13 cellular contexts compared by ENCODE assay signal in the genomic region with DNA sequence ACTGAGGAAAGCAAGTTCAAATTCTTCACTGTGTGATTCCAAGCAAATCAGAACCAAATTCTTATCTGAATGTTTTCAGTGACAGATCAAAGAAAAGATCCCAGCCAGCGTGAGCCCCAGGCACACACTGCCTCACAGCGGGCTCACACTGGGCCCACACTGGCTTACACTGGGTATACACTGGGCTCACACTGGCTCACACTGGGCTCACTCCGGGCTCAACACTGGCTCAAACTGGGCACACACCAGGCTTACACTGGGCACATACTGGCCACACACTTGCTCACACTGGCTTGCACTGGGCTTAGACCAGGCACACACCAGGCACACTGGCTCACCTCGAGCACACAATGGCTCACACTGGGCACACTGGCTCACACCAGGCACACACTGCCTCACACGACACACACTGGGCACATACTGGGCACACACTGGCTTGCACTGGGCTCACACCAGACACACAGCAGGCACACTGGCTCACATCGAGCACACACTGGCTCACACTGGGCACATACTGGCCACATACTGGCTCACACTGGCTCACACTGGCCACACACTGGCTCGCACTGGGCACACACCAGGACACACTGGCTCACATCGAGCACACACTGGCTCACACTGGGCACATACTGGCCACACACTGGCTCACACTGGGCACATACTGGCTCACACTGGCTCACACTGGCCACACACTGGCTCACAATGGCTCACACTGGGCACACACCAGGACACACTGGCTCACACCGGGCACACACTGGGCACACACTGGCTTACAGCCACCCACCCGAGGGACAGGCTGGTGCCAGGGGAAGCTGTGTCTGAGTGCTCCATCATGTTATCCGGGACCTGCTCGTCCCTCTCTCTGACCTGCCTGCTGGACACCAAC.
DNase-seq lines count a peak whose midpoint lies in the region; ATAC-seq and TF ChIP-seq lines count a peak whose summit lies in the region.
"Had no signal": no experiment of that assay in that cellular context is flagged by ENCODE, and none has a peak within 500 bp of the region (broad histone marks: within the 10 kb centered on the region; RNA-seq: fewer than 3 reads in every experiment).

No MANE protein-coding gene starts in this region.

- H3K36me3 Mint-ChIP-seq in activated naive CD8-positive, alpha-beta T cell treated with anti-CD3 and anti-CD28 coated beads, Interleukin-2, amount 50 U/mL, for 24 hours (ENCODE audit: low read depth), result no peaks in the 10 kb centered on the region
- H3K36me3 Mint-ChIP-seq in activated CD4-positive, alpha-beta T cell treated with anti-CD3 and anti-CD28 coated beads, Interleukin-2, amount 10 ng/mL, durations not matched to agents 7 days and 5 days (ENCODE audit: low read depth), result no peaks in the 10 kb centered on the region
- H3K36me3 Mint-ChIP-seq: activated naive CD8-positive, alpha-beta T cell treated with anti-CD3 and anti-CD28 coated beads for 36 hours; T-cell had no signal

- POLR2A ChIA-PET in Panc1 (lab: Charles Lee), result no interaction called here
- POLR2A ChIA-PET in activated CD4-positive, alpha-beta T cell treated with anti-CD3 and anti-CD28 coated beads, Interleukin-2, amount 10 ng/mL, durations not matched to agents 7 days and 5 days (lab: Charles Lee), result no interaction called here

- H3K27me3 Mint-ChIP-seq in activated naive CD8-positive, alpha-beta T cell treated with anti-CD3 and anti-CD28 coated beads, Interleukin-2, amount 50 U/mL, for 24 hours, result peaks cover 7% of the 10 kb centered on the region
- H3K27me3 Mint-ChIP-seq in activated CD4-positive, alpha-beta T cell treated with anti-CD3 and anti-CD28 coated beads, Interleukin-2, amount 10 ng/mL, durations not matched to agents 7 days and 5 days, result peaks cover 6% of the 10 kb centered on the region

- no peaks in the 10 kb centered on the region for H3K9me3 Mint-ChIP-seq in activated naive CD8-positive, alpha-beta T cell treated with anti-CD3 and anti-CD28 coated beads, Interleukin-2, amount 50 U/mL, for 24 hours
- H3K9me3 Mint-ChIP-seq in activated CD4-positive, alpha-beta T cell treated with anti-CD3 and anti-CD28 coated beads, Interleukin-2, amount 10 ng/mL, durations not matched to agents 7 days and 5 days, result no peaks in the 10 kb centered on the region
- H3K9me3 Mint-ChIP-seq: T-cell had no signal

- H3K27me3 ChIP-seq in BLaER1 (peaks cover 5% of the 10 kb centered on the region), Panc1 (ENCODE audit: control insufficient read depth, insufficient read depth, low read length) (no peaks in the 10 kb centered on the region; the same call in 1 of the 2 replicates)
- H3K27me3 ChIP-seq: thyroid gland had no signal

- DNase-seq in Panc1 (ENCODE audit: low read depth, low spot score) (no peak), islet precursor cell (peak; percentile 45), sciatic nerve (ENCODE audit: low spot score) (no peak), middle frontal gyrus (ENCODE audit: extremely low spot score, low spot score) (no peak), posterior cingulate gyrus (no peak)
- DNase-seq in activated naive CD8-positive, alpha-beta T cell treated with anti-CD3 and anti-CD28 coated beads, Interleukin-2, amount 50 U/mL, for 24 hours, result no peak
- no peak for DNase-seq in activated CD4-positive, alpha-beta T cell treated with anti-CD3 and anti-CD28 coated beads, Interleukin-2, amount 10 ng/mL, durations not matched to agents 7 days and 5 days
- DNase-seq: activated naive CD8-positive, alpha-beta T cell treated with anti-CD3 and anti-CD28 coated beads for 36 hours; NCI-H2081 treated with DMSO at 0.1 percent for 48 hours; T-cell had no signal

- TF ChIP-seq CTCF in Panc1 (IDR thresholded peaks at IDR 0.05), result no peak

- H3K27ac ChIP-seq in BLaER1 (no peak overlapping the region), Panc1 (ENCODE audit: low read length) (no peak overlapping the region)
- H3K27ac ChIP-seq: thyroid gland had no signal

- no peak overlapping the region for H3K27ac Mint-ChIP-seq in activated naive CD8-positive, alpha-beta T cell treated with anti-CD3 and anti-CD28 coated beads, Interleukin-2, amount 50 U/mL, for 24 hours
- H3K27ac Mint-ChIP-seq in activated CD4-positive, alpha-beta T cell treated with anti-CD3 and anti-CD28 coated beads, Interleukin-2, amount 10 ng/mL, durations not matched to agents 7 days and 5 days, result no peak overlapping the region
- H3K27ac Mint-ChIP-seq: activated naive CD8-positive, alpha-beta T cell treated with anti-CD3 and anti-CD28 coated beads for 36 hours; T-cell had no signal

- no peaks in the 10 kb centered on the region for H4K20me1 ChIP-seq in BLaER1

- CTCF ChIA-PET in Panc1 (lab: Charles Lee), result interaction anchor here (1.1 kb wide), 1 partner anchor 35 kb away, joined by 3 read pairs; no protein-coding TSS in a partner anchor
- CTCF ChIA-PET in activated CD4-positive, alpha-beta T cell treated with anti-CD3 and anti-CD28 coated beads, Interleukin-2, amount 10 ng/mL, durations not matched to agents 7 days and 5 days (lab: Charles Lee), result no interaction called here

- peak; percentile 26 for ATAC-seq in Panc1
- ATAC-seq in sciatic nerve, result peak; percentile 29
- ATAC-seq in activated naive CD8-positive, alpha-beta T cell treated with anti-CD3 and anti-CD28 coated beads, Interleukin-2, amount 50 U/mL, for 24 hours, result no peak
- ATAC-seq: activated CD4-positive, CD25-positive, alpha-beta regulatory T cell treated with anti-CD3 and anti-CD28 coated beads, Interleukin-2, amount 50 U/mL, for 24 hours; T-cell had no signal

- peak overlapping the region; percentile 88 for H3K4me2 ChIP-seq in BLaER1

- BruUV-seq in Panc1 (replicated peaks; lab: Mats Ljungman, UMichigan), result no TSS peak

- H3K4me1 Mint-ChIP-seq in activated naive CD8-positive, alpha-beta T cell treated with anti-CD3 and anti-CD28 coated beads, Interleukin-2, amount 50 U/mL, for 24 hours, result no peaks in the 10 kb centered on the region
- H3K4me1 Mint-ChIP-seq in activated CD4-positive, alpha-beta T cell treated with anti-CD3 and anti-CD28 coated beads, Interleukin-2, amount 10 ng/mL, durations not matched to agents 7 days and 5 days, result no peaks in the 10 kb centered on the region

- 0 out of 2 replicates have a peak overlapping the region, but pooled peaks have one; percentile 11 for H3K9ac ChIP-seq in BLaER1

- peaks cover 7% of the 10 kb centered on the region; the same call in 1 of the 2 replicates for H3K9me3 ChIP-seq in BLaER1
- H3K9me3 ChIP-seq in Panc1 (ENCODE audit: control insufficient read depth, insufficient read depth, low read depth, low read length), result no peaks in the 10 kb centered on the region
- H3K9me3 ChIP-seq: thyroid gland had no signal

- no peak overlapping the region; the same call in 1 of the 2 replicates for H3K4me3 ChIP-seq in BLaER1
- peak overlapping the region in 1 of 2 experiments; percentile 58; a peak in 2 of 4 replicates for H3K4me3 ChIP-seq in Panc1 (ENCODE audit: low read depth in 2 of 2, low read length in 2 of 2)
- H3K4me3 ChIP-seq: thyroid gland had no signal

- intact Hi-C loops in Panc1 (cut with micrococcal nuclease; ENCODE audit: unreplicated experiment), result no loop called here
- intact Hi-C loops in sciatic nerve (cut with DNase I), result no loop called here
- intact Hi-C loops in posterior cingulate gyrus (cut with DNase I), result no loop called here

- H3K36me3 ChIP-seq in BLaER1 (no peaks in the 10 kb centered on the region), Panc1 (ENCODE audit: control insufficient read depth, insufficient read depth, low read length) (no peaks in the 10 kb centered on the region)
- H3K36me3 ChIP-seq: thyroid gland had no signal

- no peak overlapping the region for H3K4me3 Mint-ChIP-seq in activated naive CD8-positive, alpha-beta T cell treated with anti-CD3 and anti-CD28 coated beads, Interleukin-2, amount 50 U/mL, for 24 hours
- no peak overlapping the region for H3K4me3 Mint-ChIP-seq in activated CD4-positive, alpha-beta T cell treated with anti-CD3 and anti-CD28 coated beads, Interleukin-2, amount 10 ng/mL, durations not matched to agents 7 days and 5 days
- H3K4me3 Mint-ChIP-seq: activated naive CD8-positive, alpha-beta T cell treated with anti-CD3 and anti-CD28 coated beads for 36 hours; T-cell had no signal

- peaks cover 58% of the 10 kb centered on the region for H3K4me1 ChIP-seq in BLaER1
- H3K4me1 ChIP-seq in Panc1 (ENCODE audit: control insufficient read depth, insufficient read depth, low read length), result peaks cover 13% of the 10 kb centered on the region

- in situ Hi-C loops in Panc1 (cut with HindIII; ENCODE audit: low pct_unique_long_range_greater_than_20kb, low sequenced_read_pairs), result no loop called here
